ENCODE assay signal across 2 cellular contexts in genomic region chr11:74870485-74870884, GRCh38.
TF ChIP-seq lines count a peak whose summit lies in the region.

No MANE protein-coding gene starts in this region.

TF ChIP-seq in IMR-90, 13 proteins besides CTCF, POLR2A, EP300 and RAD21:
- no peak for TF ChIP-seq MAZ (IDR thresholded peaks at IDR 0.05; ENCODE audit: borderline replicate concordance, low read depth, low read length)
- peak; percentile 44; the same call in 1 of the 2 replicates for TF ChIP-seq SMC3 (IDR thresholded peaks at IDR 0.05; ENCODE audit: low read depth, low read length)
- TF ChIP-seq ELK1 (IDR thresholded peaks at IDR 0.05; ENCODE audit: borderline replicate concordance, low read depth, low read length) = no peak

TF ChIP-seq in GM12878, 131 proteins besides CTCF, POLR2A, EP300 and RAD21:
- no peak for TF ChIP-seq MTA2 (IDR thresholded peaks at IDR 0.05; ENCODE audit: low read depth)
- TF ChIP-seq MTA3 (IDR thresholded peaks at IDR 0.05; ENCODE audit: borderline replicate concordance, low read length) = no peak
- TF ChIP-seq, protein P1, sequence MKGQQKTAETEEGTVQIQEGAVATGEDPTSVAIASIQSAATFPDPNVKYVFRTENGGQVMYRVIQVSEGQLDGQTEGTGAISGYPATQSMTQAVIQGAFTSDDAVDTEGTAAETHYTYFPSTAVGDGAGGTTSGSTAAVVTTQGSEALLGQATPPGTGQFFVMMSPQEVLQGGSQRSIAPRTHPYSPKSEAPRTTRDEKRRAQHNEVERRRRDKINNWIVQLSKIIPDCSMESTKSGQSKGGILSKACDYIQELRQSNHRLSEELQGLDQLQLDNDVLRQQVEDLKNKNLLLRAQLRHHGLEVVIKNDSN (IDR thresholded peaks at IDR 0.05; ENCODE audit: borderline replicate concordance, extremely low read length, insufficient read depth, low read depth, low read length) = no peak
- no peak for TF ChIP-seq ETV6 (conservative IDR thresholded peaks at IDR 0.05 in 1 of 2, IDR thresholded peaks at IDR 0.05 in 1 of 2; ENCODE audit: borderline replicate concordance in 1 of 2, low read depth in 1 of 2)
- no peak for TF ChIP-seq GATAD2B (conservative IDR thresholded peaks at IDR 0.05; ENCODE audit: low read depth)
- TF ChIP-seq BCL11A (IDR thresholded peaks at IDR 0.05; ENCODE audit: low read depth, low read length) = no peak
- TF ChIP-seq MEF2B (IDR thresholded peaks at IDR 0.05; ENCODE audit: partially characterized antibody, poor library complexity, severe bottlenecking) = no peak
- no peak for TF ChIP-seq CHD2 (IDR thresholded peaks at IDR 0.05; ENCODE audit: borderline replicate concordance, low read depth, low read length)
- no peak for TF ChIP-seq EGR1 (IDR thresholded peaks at IDR 0.05; ENCODE audit: borderline replicate concordance in 1 of 2, low read depth in 2 of 2, low read length in 2 of 2)
- no peak for TF ChIP-seq NFIC (IDR thresholded peaks at IDR 0.05; ENCODE audit: low read depth, low read length)
- no peak for TF ChIP-seq FOS (IDR thresholded peaks at IDR 0.05; ENCODE audit: borderline replicate concordance, extremely low read depth, insufficient read length)
- no peak for TF ChIP-seq SREBF1 (IDR thresholded peaks at IDR 0.05; ENCODE audit: low read length)
- no peak for TF ChIP-seq ZNF217 (IDR thresholded peaks at IDR 0.05)
- TF ChIP-seq IKZF1 (conservative IDR thresholded peaks at IDR 0.05) = no peak
- TF ChIP-seq SP1 (IDR thresholded peaks at IDR 0.05; ENCODE audit: low read depth, low read length) = no peak
- TF ChIP-seq RB1 (IDR thresholded peaks at IDR 0.05; ENCODE audit: borderline replicate concordance) = no peak
- no peak for TF ChIP-seq GABPA (IDR thresholded peaks at IDR 0.05; ENCODE audit: low read depth)
- TF ChIP-seq PML (IDR thresholded peaks at IDR 0.05; ENCODE audit: low read length) = no peak
TF ChIP-seq in GM12878: peak in this region for 0.
